In the genomic region with DNA sequence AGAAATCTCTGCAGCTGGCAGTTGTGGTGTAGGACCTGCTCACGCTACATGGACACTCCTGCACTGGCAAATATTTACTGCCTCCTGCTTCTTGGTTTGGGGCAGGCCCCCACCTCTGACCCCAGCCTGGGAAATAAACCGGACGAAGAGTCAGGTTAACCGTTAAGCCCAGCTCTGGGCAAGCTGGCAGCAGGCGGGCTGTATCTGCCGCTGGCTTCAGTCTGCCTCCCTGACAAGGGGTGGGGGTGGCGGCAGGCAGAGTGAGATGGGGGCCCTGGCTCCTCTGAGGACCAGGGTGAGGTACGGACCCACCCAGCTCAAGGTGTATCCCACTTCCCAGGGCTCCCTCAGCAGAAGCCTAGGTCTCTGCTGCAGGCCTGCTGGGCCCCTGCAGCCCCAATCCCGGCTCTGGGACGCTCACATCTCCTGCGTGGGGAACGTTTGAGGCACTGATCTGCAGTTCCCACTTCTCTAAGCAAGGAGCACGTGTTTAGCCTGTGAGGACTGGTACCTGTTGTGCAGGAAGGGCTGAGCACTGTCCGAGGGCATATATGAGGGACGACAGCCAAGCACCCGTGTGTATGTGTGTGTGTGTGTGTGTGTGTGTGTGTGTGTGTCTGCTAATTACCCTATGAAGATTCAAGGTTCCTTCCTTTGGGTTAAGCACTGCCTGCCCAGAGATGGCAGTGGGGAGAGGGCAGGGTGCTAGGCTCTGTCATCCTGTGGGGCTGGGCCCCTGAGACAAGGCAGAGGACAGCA, we compare ENCODE assay signal across 11 cellular contexts. TPM values are rescaled to one million over a fixed set of nuclear protein-coding genes. Genes with fewer than 3 reads are reported as not detected.
DNase-seq lines count a peak whose midpoint lies in the region; ATAC-seq and TF ChIP-seq lines count a peak whose summit lies in the region.
"Had no signal": no experiment of that assay in that cellular context is flagged by ENCODE, and none has a peak within 500 bp of the region (broad histone marks: within the 10 kb centered on the region; RNA-seq: fewer than 3 reads in every experiment).

No MANE protein-coding gene starts in this region.

- 80% methylated on average over 16 of the region's 16 CpGs for WGBS in HUES64

- peak overlapping the region in 1 of 2 donors; percentile 41 for H3K27ac Mint-ChIP-seq in effector memory CD8-positive, alpha-beta T cell
- H3K27ac Mint-ChIP-seq in nephron: peak overlapping the region; percentile 93 to 96 (median 95)

- no peak for ATAC-seq in effector memory CD8-positive, alpha-beta T cell (replicated peaks)
- ATAC-seq in GM18517 (IDR thresholded peaks at IDR 0.05; ENCODE audit: unreplicated experiment): no peak
- ATAC-seq in GM18511 (IDR thresholded peaks at IDR 0.05; ENCODE audit: unreplicated experiment): no peak

- H3K4me1 Mint-ChIP-seq in effector memory CD8-positive, alpha-beta T cell (ENCODE audit: low read depth in 2 of 2): peaks cover 5 to 6% of the 10 kb centered on the region in 2 donors
- peaks cover 14% of the 10 kb centered on the region for H3K4me1 Mint-ChIP-seq in nephron

- H3K27ac ChIP-seq in HUES64 (ENCODE audit: low read depth, low read length): no peak overlapping the region

- no peaks in the 10 kb centered on the region for H3K27me3 ChIP-seq in HUES64 (ENCODE audit: insufficient read depth, low read length)
- H3K27me3 ChIP-seq: adrenal gland had no signal

- H3K9ac ChIP-seq in HUES64 (ENCODE audit: low read depth, low read length): peak overlapping the region; percentile 83; the same call in 1 of the 2 replicates

- DNase-seq in ACHN: peak; percentile 13
- DNase-seq in effector memory CD8-positive, alpha-beta T cell: no peak
- no peak for DNase-seq in GM13977 (ENCODE audit: low spot score)
- no peak for DNase-seq in EL
- DNase-seq: activated CD4-positive, alpha-beta T cell treated with anti-CD3 and anti-CD28 coated beads for 4 hours; adrenal gland; NCI-H146 had no signal

- no peaks in the 10 kb centered on the region for H3K36me3 Mint-ChIP-seq in effector memory CD8-positive, alpha-beta T cell (ENCODE audit: insufficient read depth)
- no peaks in the 10 kb centered on the region for H3K36me3 Mint-ChIP-seq in nephron (ENCODE audit: low read depth)

- no peak for TF ChIP-seq CTCF in nephron (IDR thresholded peaks at IDR 0.05; ENCODE audit: unreplicated experiment in 3 of 3)
- TF ChIP-seq CTCF in GM13977 (IDR thresholded peaks at IDR 0.05; ENCODE audit: extremely low read depth, insufficient read depth, missing control alignments): no peak

- H3K4me3 ChIP-seq in HUES64 (ENCODE audit: low read length): no peak overlapping the region

- H3K36me3 ChIP-seq in HUES64 (ENCODE audit: insufficient read depth, low read length): no peaks in the 10 kb centered on the region
- H3K36me3 ChIP-seq: adrenal gland had no signal

- in situ Hi-C loops in ACHN (cut with HindIII; ENCODE audit: low pct_ligation_motif_present, low pct_unique_long_range_greater_than_20kb, low sequenced_read_pairs): no loop called here
- in situ Hi-C loops in GM13977 (cut with MboI; ENCODE audit: low pct_unique_long_range_greater_than_20kb, low sequenced_read_pairs, unreplicated experiment): no loop called here

- H3K9me3 ChIP-seq in HUES64 (ENCODE audit: insufficient read depth, low read depth, low read length): no peaks in the 10 kb centered on the region
- H3K9me3 ChIP-seq: adrenal gland had no signal

- H3K4me1 ChIP-seq in HUES64 (ENCODE audit: insufficient read depth, low read length): peaks cover 11% of the 10 kb centered on the region

- H3K4me3 Mint-ChIP-seq in effector memory CD8-positive, alpha-beta T cell: peak overlapping the region; percentile 78 to 84
- H3K4me3 Mint-ChIP-seq in nephron: peak overlapping the region; percentile 81 to 87 (median 87)

- H3K9me3 Mint-ChIP-seq in effector memory CD8-positive, alpha-beta T cell: no peaks in the 10 kb centered on the region
- no peaks in the 10 kb centered on the region for H3K9me3 Mint-ChIP-seq in nephron

- peaks cover 0 to 5% of the 10 kb centered on the region in 2 donors for H3K27me3 Mint-ChIP-seq in effector memory CD8-positive, alpha-beta T cell
- H3K27me3 Mint-ChIP-seq in nephron (ENCODE audit: low read depth): no peaks in the 10 kb centered on the region

RNA-seq across cellular contexts. Expression of a gene that starts 1.1 kb away (rescaled TPM):
- 10.4 TPM for polyA plus RNA-seq in HUES64 (2013, experiment 1 of 2)
- polyA plus RNA-seq in HUES64 (2013, experiment 2 of 2): 13.9 TPM

RNA-seq across cellular contexts. Expression of a gene that starts 9.0 kb away (rescaled TPM):
- polyA plus RNA-seq in HUES64 (2013, experiment 1 of 2): 8.1 TPM
- polyA plus RNA-seq in HUES64 (2013, experiment 2 of 2): 9.5 TPM

RNA-seq across cellular contexts. Expression of a gene that starts 38.2 kb away (rescaled TPM):
- polyA plus RNA-seq in HUES64 (2013, experiment 1 of 2): 242 TPM
- polyA plus RNA-seq in HUES64 (2013, experiment 2 of 2): 236 TPM

RNA-seq across cellular contexts. Expression of a gene that starts 39.1 kb away (rescaled TPM):
- polyA plus RNA-seq in HUES64 (2013, experiment 1 of 2): 52.9 TPM
- polyA plus RNA-seq in HUES64 (2013, experiment 2 of 2): 47.5 TPM
